22 cellular contexts compared by ENCODE assay signal in genomic region chr15:68199340-68199739, GRCh38. TPM values are rescaled to one million over a fixed set of nuclear protein-coding genes. Genes with fewer than 3 reads are reported as not detected.
DNase-seq lines count a peak whose midpoint lies in the region; ATAC-seq and TF ChIP-seq lines count a peak whose summit lies in the region.
"Had no signal": no experiment of that assay in that cellular context is flagged by ENCODE, and none has a peak within 500 bp of the region (broad histone marks: within the 10 kb centered on the region; RNA-seq: fewer than 3 reads in every experiment).

No MANE protein-coding gene starts in this region.

- no peaks in the 10 kb centered on the region for H3K27me3 Mint-ChIP-seq in dendritic cell treated with granulocyte-macrophage colony-stimulating factor and Interleukin-4, amounts not matched to agents 40 ng/mL and 50 ng/mL, for 4 days
- peaks cover 15% of the 10 kb centered on the region for H3K27me3 Mint-ChIP-seq in neural progenitor cell (ENCODE audit: insufficient read depth, low read depth)
- H3K27me3 Mint-ChIP-seq: activated CD4-positive, alpha-beta T cell treated with anti-CD3 and anti-CD28 coated beads for 36 hours had no signal

- H3K36me3 ChIP-seq in neural progenitor cell: no peaks in the 10 kb centered on the region

- no peak overlapping the region for H3K9ac ChIP-seq in neural progenitor cell

- no peak overlapping the region for H3K4me3 Mint-ChIP-seq in dendritic cell treated with granulocyte-macrophage colony-stimulating factor and Interleukin-4, amounts not matched to agents 40 ng/mL and 50 ng/mL, for 4 days
- no peak overlapping the region for H3K4me3 Mint-ChIP-seq in neural progenitor cell
- H3K4me3 Mint-ChIP-seq: activated CD4-positive, alpha-beta T cell treated with anti-CD3 and anti-CD28 coated beads for 36 hours had no signal

- H3K4me1 Mint-ChIP-seq in dendritic cell treated with granulocyte-macrophage colony-stimulating factor and Interleukin-4, amounts not matched to agents 40 ng/mL and 50 ng/mL, for 4 days (ENCODE audit: low read depth): peaks cover 66% of the 10 kb centered on the region
- peaks cover 37% of the 10 kb centered on the region for H3K4me1 Mint-ChIP-seq in neural progenitor cell
- H3K4me1 Mint-ChIP-seq: activated CD4-positive, alpha-beta T cell treated with anti-CD3 and anti-CD28 coated beads for 36 hours had no signal

- no peak overlapping the region for H2AFZ ChIP-seq in neural progenitor cell (replicated peaks)

- no peak overlapping the region for H3K4me3 ChIP-seq in neural progenitor cell
- H3K4me3 ChIP-seq: ascending aorta, dorsolateral prefrontal cortex, Peyer's patch, SJCRH30, skin epidermis had no signal

- H3F3A ChIP-seq in neural progenitor cell (ENCODE audit: low read depth): peaks cover 30% of the 10 kb centered on the region

- TF ChIP-seq CTCF in neural progenitor cell (IDR thresholded peaks at IDR 0.05): no peak

- no peaks in the 10 kb centered on the region for H3K9me3 Mint-ChIP-seq in dendritic cell treated with granulocyte-macrophage colony-stimulating factor and Interleukin-4, amounts not matched to agents 40 ng/mL and 50 ng/mL, for 4 days
- no peaks in the 10 kb centered on the region for H3K9me3 Mint-ChIP-seq in neural progenitor cell

- H3K79me2 ChIP-seq in neural progenitor cell (ENCODE audit: low read depth): no peaks in the 10 kb centered on the region

- H3K36me3 Mint-ChIP-seq in dendritic cell treated with granulocyte-macrophage colony-stimulating factor and Interleukin-4, amounts not matched to agents 40 ng/mL and 50 ng/mL, for 4 days (ENCODE audit: low read depth): peaks cover 60% of the 10 kb centered on the region
- peaks cover 10% of the 10 kb centered on the region for H3K36me3 Mint-ChIP-seq in neural progenitor cell

- peak; percentile 18 for TF ChIP-seq POLR2A in GM18505 (IDR thresholded peaks at IDR 0.05; ENCODE audit: borderline replicate concordance, extremely low read depth, insufficient read depth, insufficient read length)

- H3K27me3 ChIP-seq in neural progenitor cell: peaks cover 13% of the 10 kb centered on the region
- H3K27me3 ChIP-seq: ascending aorta, dorsolateral prefrontal cortex, Peyer's patch, SJCRH30 had no signal

- no peak for ATAC-seq in GM18505 (IDR thresholded peaks at IDR 0.05; ENCODE audit: unreplicated experiment)
- ATAC-seq in HG03442 (IDR thresholded peaks at IDR 0.05; ENCODE audit: unreplicated experiment): no peak
- no peak for ATAC-seq in HG02885 (IDR thresholded peaks at IDR 0.05; ENCODE audit: poor library complexity, unreplicated experiment)
- no peak for ATAC-seq in HG03521 (IDR thresholded peaks at IDR 0.05; ENCODE audit: unreplicated experiment)
- ATAC-seq: activated CD4-positive, alpha-beta T cell treated with anti-CD3 and anti-CD28 coated beads for 36 hours had no signal

- peaks cover 31% of the 10 kb centered on the region for H3K4me1 ChIP-seq in neural progenitor cell
- H3K4me1 ChIP-seq: SJCRH30 had no signal

- intact Hi-C loops in dendritic cell treated with granulocyte-macrophage colony-stimulating factor and Interleukin-4, amounts not matched to agents 40 ng/mL and 50 ng/mL, for 4 days (cut with micrococcal nuclease): no loop called here

- peak; percentile 13 for DNase-seq in NCI-H2171 treated with DMSO at 0.1 percent for 48 hours (lab: John Stamatoyannopoulos, UW)
- DNase-seq in NCI-H2171 (lab: John Stamatoyannopoulos, UW): no peak
- DNase-seq in neural progenitor cell (ENCODE audit: low spot score): no peak
- DNase-seq: activated CD4-positive, alpha-beta T cell treated with anti-CD3 and anti-CD28 coated beads for 36 hours; activated naive CD4-positive, alpha-beta T cell treated with anti-CD3 and anti-CD28 coated beads, Interleukin-2, amount 50 U/mL, for 16 hours; AML-193; caudate nucleus; DMS79 treated with DMSO at 0.1 percent for 48 hours; dorsolateral prefrontal cortex; NCI-H1092 treated with DMSO at 0.1 percent for 48 hours; NCI-H2081; SJCRH30; substantia nigra; T-helper 1 cell had no signal

- no peak overlapping the region for H3K4me2 ChIP-seq in neural progenitor cell

- H3K27ac ChIP-seq in neural progenitor cell: no peak overlapping the region
- H3K27ac ChIP-seq: ascending aorta, Peyer's patch, SJCRH30, skin epidermis had no signal

- H3K9me3 ChIP-seq in neural progenitor cell (ENCODE audit: low read depth): no peaks in the 10 kb centered on the region
- H3K9me3 ChIP-seq: ascending aorta, Peyer's patch, SJCRH30 had no signal

- peaks cover 66% of the 10 kb centered on the region for H4K20me1 ChIP-seq in neural progenitor cell (ENCODE audit: low read depth)

- H3K27ac Mint-ChIP-seq in dendritic cell treated with granulocyte-macrophage colony-stimulating factor and Interleukin-4, amounts not matched to agents 40 ng/mL and 50 ng/mL, for 4 days: peak overlapping the region; percentile 58
- peak overlapping the region; percentile 50 for H3K27ac Mint-ChIP-seq in neural progenitor cell
- H3K27ac Mint-ChIP-seq: activated CD4-positive, alpha-beta T cell treated with anti-CD3 and anti-CD28 coated beads for 36 hours had no signal

RNA-seq across cellular contexts. Expression of gene CALML4, which starts 5.8 kb away (rescaled TPM):
- 9.0 and 22.7 TPM in 2 replicates for total RNA-seq in neural progenitor cell (ENCODE audit: low replicate concordance)

RNA-seq across cellular contexts. Expression of gene CLN6, which starts 30.2 kb away (rescaled TPM):
- 24.4 and 41.9 TPM in 2 replicates for total RNA-seq in neural progenitor cell (ENCODE audit: low replicate concordance)
